In genomic region chr2:145760781-145761649, GRCh38 we compare ENCODE assay signal across 8 cellular contexts.
DNase-seq lines count a peak whose midpoint lies in the region; ATAC-seq and TF ChIP-seq lines count a peak whose summit lies in the region.
"Had no signal": no experiment of that assay in that cellular context is flagged by ENCODE, and none has a peak within 500 bp of the region (broad histone marks: within the 10 kb centered on the region; RNA-seq: fewer than 3 reads in every experiment).

No MANE protein-coding gene starts in this region.

- no peaks in the 10 kb centered on the region for H3K36me3 ChIP-seq in HEK293 (ENCODE audit: control insufficient read depth in 2 of 2, insufficient read depth in 1 of 2, low read length in 2 of 2)
- H3K36me3 ChIP-seq in stomach, result no peaks in the 10 kb centered on the region

- POLR2A ChIA-PET in HEK293 (lab: Yijun Ruan, JAX), result no interaction called here

- no peak for TF ChIP-seq POLR2A in stomach (IDR thresholded peaks at IDR 0.05)

- no peak overlapping the region for H3K4me3 ChIP-seq in HEK293 (ENCODE audit: low read depth, low read length)
- H3K4me3 ChIP-seq in right cardiac atrium (ENCODE audit: low read length), result no peak overlapping the region
- H3K4me3 ChIP-seq in stomach, result no peak overlapping the region

- H3K27me3 ChIP-seq in right cardiac atrium (ENCODE audit: control insufficient read depth, insufficient read depth) (no peaks in the 10 kb centered on the region), stomach (no peaks in the 10 kb centered on the region)

- 55% methylated on average over 4 of the region's 4 CpGs for WGBS in right cardiac atrium
- WGBS in stomach, 5 donors, result 32 to 59% (median 37%) methylated on average over 4 of the region's 4 CpGs

- H3K27ac ChIP-seq in HEK293 (ENCODE audit: extremely low read depth, low read depth, low read length), result no peak overlapping the region
- no peak overlapping the region for H3K27ac ChIP-seq in right cardiac atrium (ENCODE audit: low read length)
- H3K27ac ChIP-seq in stomach, result peak overlapping the region in 3 of 5 donors; percentile 5 to 50 (median 29)

- no peak for TF ChIP-seq EP300 in stomach (IDR thresholded peaks at IDR 0.05)

- ATAC-seq in right cardiac atrium (peak; percentile 78 to 82), HG03196 (IDR thresholded peaks at IDR 0.05; ENCODE audit: unreplicated experiment) (no peak), HG02870 (IDR thresholded peaks at IDR 0.05; ENCODE audit: unreplicated experiment) (no peak), HG03354 (IDR thresholded peaks at IDR 0.05; ENCODE audit: poor library complexity, severe bottlenecking, unreplicated experiment) (no peak)

- intact Hi-C loops in right cardiac atrium (cut with DNase I), result no loop called here
- intact Hi-C loops in stomach (cut with DNase I; ENCODE audit: low total_unique reads), result no loop called here

- DNase-seq in amniotic epithelial cell (ENCODE audit: low read depth), result peak; percentile 72
- DNase-seq in right cardiac atrium, result peak in 2 of 3 donors; percentile 18 to 38
- no peak for DNase-seq in stomach
- DNase-seq: activated T-cell treated with anti-CD3 and anti-CD28 coated beads, Interleukin-2, amount 50 U/mL, for 1 hour had no signal

- CTCF ChIA-PET in HEK293 (lab: Yijun Ruan, JAX), result interaction anchor here (1.0 kb wide), 1 partner anchor 8 kb away, joined by 3 read pairs; no protein-coding TSS in a partner anchor

- H3K9me3 ChIP-seq in HEK293 (ENCODE audit: control insufficient read depth, insufficient read depth, low read depth, low read length), result no peaks in the 10 kb centered on the region
- no peaks in the 10 kb centered on the region for H3K9me3 ChIP-seq in right cardiac atrium (ENCODE audit: control insufficient read depth, low read length)
- no peaks in the 10 kb centered on the region for H3K9me3 ChIP-seq in stomach

- H3K4me1 ChIP-seq in HEK293 (ENCODE audit: control insufficient read depth, insufficient read depth, low read length) (peaks cover 6% of the 10 kb centered on the region; the same call in 1 of the 2 replicates), right cardiac atrium (ENCODE audit: control insufficient read depth, insufficient read depth, low read length) (no peaks in the 10 kb centered on the region), stomach (peaks cover 0 to 42% (median 15%) of the 10 kb centered on the region in 4 donors)

- no peak for TF ChIP-seq CTCF in HEK293 (tag by site-specific recombination; IDR thresholded peaks at IDR 0.05)
- TF ChIP-seq CTCF in stomach (IDR thresholded peaks at IDR 0.05), result no peak

TF ChIP-seq in HEK293, 187 proteins besides CTCF, POLR2A, EP300 and RAD21:
- TF ChIP-seq FEZF1 (tag by site-specific recombination; IDR thresholded peaks at IDR 0.05) (peak; percentile 85), ZNF654 (tag by site-specific recombination; IDR thresholded peaks at IDR 0.05; ENCODE audit: low read depth) (no peak), ZNF394 (tag by site-specific recombination; IDR thresholded peaks at IDR 0.05; ENCODE audit: borderline replicate concordance) (no peak), ZNF571 (tag by site-specific recombination; IDR thresholded peaks at IDR 0.05) (no peak), ZNF280C (tag by site-specific recombination; IDR thresholded peaks at IDR 0.05) (no peak), ZNF747 (tag by site-specific recombination; IDR thresholded peaks at IDR 0.05) (no peak), ZBTB49 (tag by site-specific recombination; IDR thresholded peaks at IDR 0.05; ENCODE audit: low read depth) (no peak)

Comparison
In these comparisons a context has a peak if more than half of its experiments do, and no peak if none do; other contexts are left out.
1. H3K27ac ChIP-seq: peak in stomach (3 of 5); none in HEK293 (single experiment) and right cardiac atrium (single experiment).
2. ATAC-seq: peak in right cardiac atrium (2 of 2); none in HG03196 (single experiment), HG02870 (single experiment) and HG03354 (single experiment).